ENCODE assay signal across 1 cellular context in the genomic region with DNA sequence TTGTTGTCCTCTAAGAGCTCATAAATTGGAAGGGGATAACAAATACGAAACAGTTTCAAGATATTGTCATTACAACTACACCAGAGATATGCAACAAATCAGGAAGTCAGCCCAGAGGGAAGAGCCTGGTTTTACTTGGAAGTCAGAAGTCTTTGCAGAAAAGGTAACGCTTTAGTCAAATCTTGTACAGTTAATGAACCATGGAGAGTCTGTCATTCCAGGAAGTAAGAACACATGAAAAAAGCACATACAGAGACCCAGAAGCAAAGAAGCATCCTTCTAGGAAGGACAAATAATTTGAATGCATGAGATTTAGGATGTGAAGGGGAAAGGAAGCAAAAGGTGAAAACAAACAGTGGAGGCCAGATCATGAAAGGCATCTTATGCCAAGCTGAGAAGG.
TF ChIP-seq lines count a peak whose summit lies in the region.

No MANE protein-coding gene starts in this region.

TF ChIP-seq in IMR-90, 13 proteins besides CTCF, POLR2A, EP300 and RAD21:
- no peak for TF ChIP-seq CHD1 (IDR thresholded peaks at IDR 0.05; ENCODE audit: low read depth, low read length)
- TF ChIP-seq FOS (IDR thresholded peaks at IDR 0.05; ENCODE audit: low read depth, low read length), result no peak
- TF ChIP-seq, protein P1, sequence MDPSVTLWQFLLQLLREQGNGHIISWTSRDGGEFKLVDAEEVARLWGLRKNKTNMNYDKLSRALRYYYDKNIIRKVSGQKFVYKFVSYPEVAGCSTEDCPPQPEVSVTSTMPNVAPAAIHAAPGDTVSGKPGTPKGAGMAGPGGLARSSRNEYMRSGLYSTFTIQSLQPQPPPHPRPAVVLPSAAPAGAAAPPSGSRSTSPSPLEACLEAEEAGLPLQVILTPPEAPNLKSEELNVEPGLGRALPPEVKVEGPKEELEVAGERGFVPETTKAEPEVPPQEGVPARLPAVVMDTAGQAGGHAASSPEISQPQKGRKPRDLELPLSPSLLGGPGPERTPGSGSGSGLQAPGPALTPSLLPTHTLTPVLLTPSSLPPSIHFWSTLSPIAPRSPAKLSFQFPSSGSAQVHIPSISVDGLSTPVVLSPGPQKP (IDR thresholded peaks at IDR 0.05; ENCODE audit: borderline replicate concordance, low read depth, low read length), result no peak
- TF ChIP-seq CEBPB (IDR thresholded peaks at IDR 0.05; ENCODE audit: low read depth, low read length), result no peak
- no peak for TF ChIP-seq RFX5 (IDR thresholded peaks at IDR 0.05; ENCODE audit: low read depth, low read length)
- no peak for TF ChIP-seq BHLHE40 (IDR thresholded peaks at IDR 0.05; ENCODE audit: low read depth, low read length)
- TF ChIP-seq NFE2L2 (IDR thresholded peaks at IDR 0.05; ENCODE audit: low read depth, low read length), result no peak
- TF ChIP-seq MAFK (IDR thresholded peaks at IDR 0.05; ENCODE audit: low read depth, low read length), result no peak
- no peak for TF ChIP-seq MXI1 (IDR thresholded peaks at IDR 0.05; ENCODE audit: borderline replicate concordance, low read depth, low read length)
- TF ChIP-seq MAZ (IDR thresholded peaks at IDR 0.05; ENCODE audit: borderline replicate concordance, low read depth, low read length), result no peak
- no peak for TF ChIP-seq SMC3 (IDR thresholded peaks at IDR 0.05; ENCODE audit: low read depth, low read length)
- TF ChIP-seq RCOR1 (IDR thresholded peaks at IDR 0.05; ENCODE audit: insufficient replicate concordance, low read length), result no peak
